9 cellular contexts compared by ENCODE assay signal in the genomic region with DNA sequence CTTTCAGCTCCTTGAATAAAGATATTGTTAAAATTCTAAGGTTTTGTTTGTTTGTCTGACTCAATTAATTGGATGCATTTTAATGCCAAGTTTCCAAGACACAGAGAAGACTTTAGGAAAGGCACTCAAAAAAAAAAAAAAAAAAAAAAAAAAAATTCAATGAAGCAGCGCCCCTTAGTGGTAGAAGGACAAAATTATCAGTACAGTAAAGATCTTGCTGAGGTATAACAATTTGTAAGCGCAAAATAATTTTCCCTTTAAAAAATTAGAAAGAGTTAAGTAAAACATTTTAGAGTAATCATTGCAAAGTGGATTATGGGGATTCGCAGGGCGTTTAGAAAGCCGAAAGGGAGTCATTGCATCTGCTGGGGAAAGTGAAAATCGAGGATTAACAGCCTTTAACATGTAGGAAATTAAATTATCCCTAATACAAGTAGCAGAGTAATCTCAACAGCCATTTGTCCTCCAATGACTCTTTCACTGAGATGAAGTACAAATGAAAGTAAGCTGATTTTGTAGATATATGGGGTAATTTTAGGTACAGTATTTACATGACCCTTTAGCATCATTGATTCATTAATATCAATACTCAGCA. TPM values are rescaled to one million over a fixed set of nuclear protein-coding genes. Genes with fewer than 3 reads are reported as not detected.
A peak's percentile ranks its signal among the peaks of the same experiment; 100 is the strongest.
DNase-seq lines count a peak whose midpoint lies in the region; ATAC-seq and TF ChIP-seq lines count a peak whose summit lies in the region.
"Had no signal": no experiment of that assay in that cellular context is flagged by ENCODE, and none has a peak within 500 bp of the region (broad histone marks: within the 10 kb centered on the region; RNA-seq: fewer than 3 reads in every experiment).

No MANE protein-coding gene starts in this region.

- peak; percentile 86 for TF ChIP-seq CTCF in chondrocyte (IDR thresholded peaks at IDR 0.05)

- H3K9me3 ChIP-seq in naive thymus-derived CD4-positive, alpha-beta T cell (ENCODE audit: control insufficient read depth in 2 of 3, low read length in 3 of 3) = no peaks in the 10 kb centered on the region

- peaks cover 9 to 20% of the 10 kb centered on the region in 2 donors for H3K4me1 ChIP-seq in naive thymus-derived CD4-positive, alpha-beta T cell (ENCODE audit: control insufficient read depth in 2 of 2, insufficient read depth in 2 of 2, low read length in 2 of 2)

- H3K9me3 Mint-ChIP-seq in activated CD4-positive, alpha-beta T cell treated with anti-CD3 and anti-CD28 coated beads, Interleukin-2, amount 10 ng/mL, durations not matched to agents 7 days and 5 days = no peaks in the 10 kb centered on the region
- H3K9me3 Mint-ChIP-seq in chondrocyte (ENCODE audit: low read depth) = no peaks in the 10 kb centered on the region
- H3K9me3 Mint-ChIP-seq in naive thymus-derived CD4-positive, alpha-beta T cell = no peaks in the 10 kb centered on the region
- H3K9me3 Mint-ChIP-seq: activated naive CD4-positive, alpha-beta T cell treated with anti-CD3 and anti-CD28 coated beads, Interleukin-2, amount 50 U/mL, for 24 hours had no signal

- H3K27me3 Mint-ChIP-seq in activated CD4-positive, alpha-beta T cell treated with anti-CD3 and anti-CD28 coated beads, Interleukin-2, amount 10 ng/mL, durations not matched to agents 7 days and 5 days = peaks cover 2% of the 10 kb centered on the region
- no peaks in the 10 kb centered on the region for H3K27me3 Mint-ChIP-seq in chondrocyte (ENCODE audit: low read depth)
- peaks cover 0 to 6% (median 0%) of the 10 kb centered on the region in 5 donors for H3K27me3 Mint-ChIP-seq in naive thymus-derived CD4-positive, alpha-beta T cell
- H3K27me3 Mint-ChIP-seq: activated naive CD4-positive, alpha-beta T cell treated with anti-CD3 and anti-CD28 coated beads, Interleukin-2, amount 50 U/mL, for 24 hours had no signal

- no peak overlapping the region for H3K27ac ChIP-seq in naive thymus-derived CD4-positive, alpha-beta T cell (ENCODE audit: low read depth, low read length)

- CTCF ChIA-PET in activated CD4-positive, alpha-beta T cell treated with anti-CD3 and anti-CD28 coated beads, Interleukin-2, amount 10 ng/mL, durations not matched to agents 7 days and 5 days (lab: Charles Lee) = interaction anchor here (0.6 to 1.5 kb wide), 5 partner anchors 10 to 178 kb away, joined by 3 to 5 read pairs (median 3); partner anchors contain the start of gene MAP2K1
- CTCF ChIA-PET in naive thymus-derived CD4-positive, alpha-beta T cell (lab: Charles Lee) = interaction anchor here (0.6 to 1.7 kb wide), 8 partner anchors 18 to 649 kb away, joined by 3 to 6 read pairs (median 4); no protein-coding TSS in a partner anchor

- H3K27ac Mint-ChIP-seq in activated CD4-positive, alpha-beta T cell treated with anti-CD3 and anti-CD28 coated beads, Interleukin-2, amount 10 ng/mL, durations not matched to agents 7 days and 5 days = no peak overlapping the region
- H3K27ac Mint-ChIP-seq in chondrocyte (ENCODE audit: unreplicated experiment) = no peak overlapping the region
- H3K27ac Mint-ChIP-seq in naive thymus-derived CD4-positive, alpha-beta T cell = peak overlapping the region in 2 of 9 donors; percentile 26 to 45
- H3K27ac Mint-ChIP-seq: activated naive CD4-positive, alpha-beta T cell treated with anti-CD3 and anti-CD28 coated beads, Interleukin-2, amount 50 U/mL, for 24 hours had no signal

- H3K27me3 ChIP-seq in naive thymus-derived CD4-positive, alpha-beta T cell (ENCODE audit: control insufficient read depth in 2 of 2, insufficient read depth in 2 of 2, low read length in 2 of 2) = no peaks in the 10 kb centered on the region

- no peaks in the 10 kb centered on the region for H3K36me3 Mint-ChIP-seq in activated CD4-positive, alpha-beta T cell treated with anti-CD3 and anti-CD28 coated beads, Interleukin-2, amount 10 ng/mL, durations not matched to agents 7 days and 5 days (ENCODE audit: low read depth)
- H3K36me3 Mint-ChIP-seq in chondrocyte (ENCODE audit: low read depth) = no peaks in the 10 kb centered on the region
- H3K36me3 Mint-ChIP-seq in naive thymus-derived CD4-positive, alpha-beta T cell = no peaks in the 10 kb centered on the region
- H3K36me3 Mint-ChIP-seq: activated naive CD4-positive, alpha-beta T cell treated with anti-CD3 and anti-CD28 coated beads, Interleukin-2, amount 50 U/mL, for 24 hours had no signal

- DNase-seq in activated CD4-positive, alpha-beta T cell treated with anti-CD3 and anti-CD28 coated beads, Interleukin-2, amount 10 ng/mL, durations not matched to agents 7 days and 5 days = peak; percentile 12
- no peak for DNase-seq in activated CD4-positive, alpha-beta T cell treated with anti-CD3 and anti-CD28 coated beads, Interleukin-2, amount 50 U/mL, for 4 hours
- DNase-seq in NCI-H2227 treated with DMSO at 0.1 percent for 48 hours (lab: John Stamatoyannopoulos, UW) = peak; percentile 42
- DNase-seq in chondrocyte (ENCODE audit: low spot score) = no peak
- peak in 5 of 9 donors; percentile 13 to 31 (median 27) for DNase-seq in naive thymus-derived CD4-positive, alpha-beta T cell
- DNase-seq in stimulated activated CD4-positive, alpha-beta T cell treated with anti-CD3 and anti-CD28 coated beads, Interleukin-2, amount 100 ng/mL, for 48 hours = no peak
- DNase-seq in left colon = no peak

- peaks cover 25% of the 10 kb centered on the region for H3K4me1 Mint-ChIP-seq in activated CD4-positive, alpha-beta T cell treated with anti-CD3 and anti-CD28 coated beads, Interleukin-2, amount 10 ng/mL, durations not matched to agents 7 days and 5 days
- H3K4me1 Mint-ChIP-seq in chondrocyte (ENCODE audit: low read depth) = peaks cover 4% of the 10 kb centered on the region
- H3K4me1 Mint-ChIP-seq in naive thymus-derived CD4-positive, alpha-beta T cell = peaks cover 12 to 28% (median 28%) of the 10 kb centered on the region in 7 donors

- POLR2A ChIA-PET in activated CD4-positive, alpha-beta T cell treated with anti-CD3 and anti-CD28 coated beads, Interleukin-2, amount 10 ng/mL, durations not matched to agents 7 days and 5 days (lab: Charles Lee) = no interaction called here
- POLR2A ChIA-PET in naive thymus-derived CD4-positive, alpha-beta T cell (lab: Charles Lee) = interaction anchor here (0.6 kb wide), 1 partner anchor 32 kb away, joined by 3 read pairs; no protein-coding TSS in a partner anchor

- H3K4me3 ChIP-seq in naive thymus-derived CD4-positive, alpha-beta T cell (ENCODE audit: low read length) = no peak overlapping the region

- H3K4me3 Mint-ChIP-seq in activated CD4-positive, alpha-beta T cell treated with anti-CD3 and anti-CD28 coated beads, Interleukin-2, amount 10 ng/mL, durations not matched to agents 7 days and 5 days = no peak overlapping the region
- no peak overlapping the region for H3K4me3 Mint-ChIP-seq in chondrocyte (ENCODE audit: unreplicated experiment)
- peak overlapping the region in 1 of 10 donors; percentile 64 for H3K4me3 Mint-ChIP-seq in naive thymus-derived CD4-positive, alpha-beta T cell
- H3K4me3 Mint-ChIP-seq: activated naive CD4-positive, alpha-beta T cell treated with anti-CD3 and anti-CD28 coated beads, Interleukin-2, amount 50 U/mL, for 24 hours had no signal

- intact Hi-C loops in naive thymus-derived CD4-positive, alpha-beta T cell (cut with micrococcal nuclease) = loop anchor here in 1 of 2 donors (2.0 kb wide), 2 partner anchors 35 to 305 kb away; partner anchors contain the start of gene MEGF11
- intact Hi-C loops in left colon (cut with DNase I, micrococcal nuclease) = loop anchor here in 1 of 2 donors (10.0 kb wide), 1 partner anchor 303 kb away; no protein-coding TSS in a partner anchor

- ATAC-seq in naive thymus-derived CD4-positive, alpha-beta T cell = peak; percentile 42
- ATAC-seq in HG03039 (IDR thresholded peaks at IDR 0.05; ENCODE audit: unreplicated experiment) (no peak), left colon (no peak)

- no peaks in the 10 kb centered on the region for H3K36me3 ChIP-seq in naive thymus-derived CD4-positive, alpha-beta T cell (ENCODE audit: control insufficient read depth in 2 of 3, insufficient read depth in 3 of 3, low read length in 3 of 3)

RNA-seq across cellular contexts. Expression of gene DIS3L, which starts 5.8 kb away (rescaled TPM):
- 10 to 100 TPM; 31.2 to 35.6 TPM for total RNA-seq in activated CD4-positive, alpha-beta T cell treated with anti-CD3 and anti-CD28 coated beads, Interleukin-2, amount 10 ng/mL, durations not matched to agents 7 days and 5 days
- total RNA-seq in chondrocyte (18.6 to 26.1 TPM (median 18.9 TPM) in 3 replicates), left colon (10 to 100 TPM; 20.1 to 24.4 TPM)
- 10 to 100 TPM; 34.3 to 40.2 (median 38.1) TPM for total RNA-seq in naive thymus-derived CD4-positive, alpha-beta T cell
- 10 to 100 TPM; 25.3 to 48.8 TPM for polyA plus RNA-seq in naive thymus-derived CD4-positive, alpha-beta T cell

RNA-seq across cellular contexts. Expression of gene MEGF11, which starts 34.0 kb away (rescaled TPM):
- total RNA-seq in activated CD4-positive, alpha-beta T cell treated with anti-CD3 and anti-CD28 coated beads, Interleukin-2, amount 10 ng/mL, durations not matched to agents 7 days and 5 days = not detected
- total RNA-seq in chondrocyte (not detected in 3 replicates), left colon (not detected)
- not detected for total RNA-seq in naive thymus-derived CD4-positive, alpha-beta T cell
- under 1 TPM in 1 of 2 donors, not detected in 1; 0.45 TPM for polyA plus RNA-seq in naive thymus-derived CD4-positive, alpha-beta T cell

Comparison
In these comparisons a context has a peak if more than half of its experiments do, and no peak if none do; other contexts are left out.
1. DNase-seq: peak in activated CD4-positive, alpha-beta T cell treated with anti-CD3 and anti-CD28 coated beads, Interleukin-2, amount 10 ng/mL, durations not matched to agents 7 days and 5 days (single experiment), NCI-H2227 treated with DMSO at 0.1 percent for 48 hours (single experiment) and naive thymus-derived CD4-positive, alpha-beta T cell (5 of 9); none in activated CD4-positive, alpha-beta T cell treated with anti-CD3 and anti-CD28 coated beads, Interleukin-2, amount 50 U/mL, for 4 hours (0 of 2), chondrocyte (single experiment), stimulated activated CD4-positive, alpha-beta T cell treated with anti-CD3 and anti-CD28 coated beads, Interleukin-2, amount 100 ng/mL, for 48 hours (0 of 2) and left colon (0 of 2).